Comparison of ENCODE assay signal across 1 cellular context in the genomic region with DNA sequence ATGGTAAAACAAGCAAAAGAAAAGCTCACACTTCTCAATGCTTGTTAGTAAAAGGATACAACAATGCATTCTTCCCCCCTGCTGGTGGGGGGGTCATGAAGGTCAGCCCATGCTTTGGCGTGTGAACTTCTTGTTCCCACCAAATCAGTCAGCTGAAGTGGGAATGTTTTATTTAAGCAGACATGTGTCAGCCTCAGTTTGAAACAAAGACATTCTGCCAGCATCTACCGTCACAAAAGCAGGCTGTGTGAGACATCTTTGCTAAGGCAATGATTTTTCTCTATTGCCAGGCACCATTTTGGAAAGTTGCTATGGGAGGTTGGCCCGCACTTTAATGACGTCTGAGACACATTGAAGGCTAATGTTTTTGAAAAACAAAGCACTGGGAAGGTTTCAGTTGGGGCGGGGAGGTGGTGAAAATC.
TF ChIP-seq lines count a peak whose summit lies in the region.

No MANE protein-coding gene starts in this region.

TF ChIP-seq in SK-N-SH, 30 proteins besides CTCF, POLR2A, EP300 and RAD21:
- TF ChIP-seq, protein P1, sequence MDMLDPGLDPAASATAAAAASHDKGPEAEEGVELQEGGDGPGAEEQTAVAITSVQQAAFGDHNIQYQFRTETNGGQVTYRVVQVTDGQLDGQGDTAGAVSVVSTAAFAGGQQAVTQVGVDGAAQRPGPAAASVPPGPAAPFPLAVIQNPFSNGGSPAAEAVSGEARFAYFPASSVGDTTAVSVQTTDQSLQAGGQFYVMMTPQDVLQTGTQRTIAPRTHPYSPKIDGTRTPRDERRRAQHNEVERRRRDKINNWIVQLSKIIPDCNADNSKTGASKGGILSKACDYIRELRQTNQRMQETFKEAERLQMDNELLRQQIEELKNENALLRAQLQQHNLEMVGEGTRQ (IDR thresholded peaks at IDR 0.05; ENCODE audit: borderline replicate concordance, low read depth, low read length), result no peak
- TF ChIP-seq POLR2AphosphoS5 (IDR thresholded peaks at IDR 0.05; ENCODE audit: low read depth, low read length) (no peak), RCOR1 (IDR thresholded peaks at IDR 0.05; ENCODE audit: low read length) (no peak), SMC3 (IDR thresholded peaks at IDR 0.05; ENCODE audit: low read depth, low read length) (no peak), JUND (IDR thresholded peaks at IDR 0.05) (no peak), ZBTB33 (IDR thresholded peaks at IDR 0.05; ENCODE audit: borderline replicate concordance, low read depth) (no peak), FOXM1 (IDR thresholded peaks at IDR 0.05; ENCODE audit: low read depth) (no peak), ELF1 (IDR thresholded peaks at IDR 0.05) (no peak), NFIC (IDR thresholded peaks at IDR 0.05; ENCODE audit: borderline replicate concordance) (no peak), NRF1 (IDR thresholded peaks at IDR 0.05; ENCODE audit: low read depth, low read length) (no peak), YY1 (IDR thresholded peaks at IDR 0.05; ENCODE audit: low read depth) (no peak), MEF2A (IDR thresholded peaks at IDR 0.05; ENCODE audit: borderline replicate concordance, low read depth) (no peak), MAX (IDR thresholded peaks at IDR 0.05; ENCODE audit: low read depth) (no peak), FOSL2 (IDR thresholded peaks at IDR 0.05; ENCODE audit: borderline replicate concordance, low read depth) (no peak), CHD2 (IDR thresholded peaks at IDR 0.05; ENCODE audit: low read length, partially characterized antibody) (no peak), SIN3A (IDR thresholded peaks at IDR 0.05; ENCODE audit: borderline replicate concordance, low read depth, low read length) (no peak), EZH2phosphoT487 (IDR thresholded peaks at IDR 0.05; ENCODE audit: borderline replicate concordance, low read depth) (no peak)
- TF ChIP-seq, protein P2, sequence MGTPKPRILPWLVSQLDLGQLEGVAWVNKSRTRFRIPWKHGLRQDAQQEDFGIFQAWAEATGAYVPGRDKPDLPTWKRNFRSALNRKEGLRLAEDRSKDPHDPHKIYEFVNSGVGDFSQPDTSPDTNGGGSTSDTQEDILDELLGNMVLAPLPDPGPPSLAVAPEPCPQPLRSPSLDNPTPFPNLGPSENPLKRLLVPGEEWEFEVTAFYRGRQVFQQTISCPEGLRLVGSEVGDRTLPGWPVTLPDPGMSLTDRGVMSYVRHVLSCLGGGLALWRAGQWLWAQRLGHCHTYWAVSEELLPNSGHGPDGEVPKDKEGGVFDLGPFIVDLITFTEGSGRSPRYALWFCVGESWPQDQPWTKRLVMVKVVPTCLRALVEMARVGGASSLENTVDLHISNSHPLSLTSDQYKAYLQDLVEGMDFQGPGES (IDR thresholded peaks at IDR 0.05; ENCODE audit: low read depth, low read length), result no peak
- TF ChIP-seq, protein P3, sequence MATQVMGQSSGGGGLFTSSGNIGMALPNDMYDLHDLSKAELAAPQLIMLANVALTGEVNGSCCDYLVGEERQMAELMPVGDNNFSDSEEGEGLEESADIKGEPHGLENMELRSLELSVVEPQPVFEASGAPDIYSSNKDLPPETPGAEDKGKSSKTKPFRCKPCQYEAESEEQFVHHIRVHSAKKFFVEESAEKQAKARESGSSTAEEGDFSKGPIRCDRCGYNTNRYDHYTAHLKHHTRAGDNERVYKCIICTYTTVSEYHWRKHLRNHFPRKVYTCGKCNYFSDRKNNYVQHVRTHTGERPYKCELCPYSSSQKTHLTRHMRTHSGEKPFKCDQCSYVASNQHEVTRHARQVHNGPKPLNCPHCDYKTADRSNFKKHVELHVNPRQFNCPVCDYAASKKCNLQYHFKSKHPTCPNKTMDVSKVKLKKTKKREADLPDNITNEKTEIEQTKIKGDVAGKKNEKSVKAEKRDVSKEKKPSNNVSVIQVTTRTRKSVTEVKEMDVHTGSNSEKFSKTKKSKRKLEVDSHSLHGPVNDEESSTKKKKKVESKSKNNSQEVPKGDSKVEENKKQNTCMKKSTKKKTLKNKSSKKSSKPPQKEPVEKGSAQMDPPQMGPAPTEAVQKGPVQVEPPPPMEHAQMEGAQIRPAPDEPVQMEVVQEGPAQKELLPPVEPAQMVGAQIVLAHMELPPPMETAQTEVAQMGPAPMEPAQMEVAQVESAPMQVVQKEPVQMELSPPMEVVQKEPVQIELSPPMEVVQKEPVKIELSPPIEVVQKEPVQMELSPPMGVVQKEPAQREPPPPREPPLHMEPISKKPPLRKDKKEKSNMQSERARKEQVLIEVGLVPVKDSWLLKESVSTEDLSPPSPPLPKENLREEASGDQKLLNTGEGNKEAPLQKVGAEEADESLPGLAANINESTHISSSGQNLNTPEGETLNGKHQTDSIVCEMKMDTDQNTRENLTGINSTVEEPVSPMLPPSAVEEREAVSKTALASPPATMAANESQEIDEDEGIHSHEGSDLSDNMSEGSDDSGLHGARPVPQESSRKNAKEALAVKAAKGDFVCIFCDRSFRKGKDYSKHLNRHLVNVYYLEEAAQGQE (IDR thresholded peaks at IDR 0.05; ENCODE audit: low read depth, low read length), result no peak
- TF ChIP-seq, protein P4, sequence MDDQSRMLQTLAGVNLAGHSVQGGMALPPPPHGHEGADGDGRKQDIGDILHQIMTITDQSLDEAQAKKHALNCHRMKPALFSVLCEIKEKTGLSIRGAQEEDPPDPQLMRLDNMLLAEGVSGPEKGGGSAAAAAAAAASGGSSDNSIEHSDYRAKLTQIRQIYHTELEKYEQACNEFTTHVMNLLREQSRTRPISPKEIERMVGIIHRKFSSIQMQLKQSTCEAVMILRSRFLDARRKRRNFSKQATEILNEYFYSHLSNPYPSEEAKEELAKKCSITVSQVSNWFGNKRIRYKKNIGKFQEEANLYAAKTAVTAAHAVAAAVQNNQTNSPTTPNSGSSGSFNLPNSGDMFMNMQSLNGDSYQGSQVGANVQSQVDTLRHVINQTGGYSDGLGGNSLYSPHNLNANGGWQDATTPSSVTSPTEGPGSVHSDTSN (IDR thresholded peaks at IDR 0.05), result no peak
